ENCODE assay signal across 8 cellular contexts in the genomic region with DNA sequence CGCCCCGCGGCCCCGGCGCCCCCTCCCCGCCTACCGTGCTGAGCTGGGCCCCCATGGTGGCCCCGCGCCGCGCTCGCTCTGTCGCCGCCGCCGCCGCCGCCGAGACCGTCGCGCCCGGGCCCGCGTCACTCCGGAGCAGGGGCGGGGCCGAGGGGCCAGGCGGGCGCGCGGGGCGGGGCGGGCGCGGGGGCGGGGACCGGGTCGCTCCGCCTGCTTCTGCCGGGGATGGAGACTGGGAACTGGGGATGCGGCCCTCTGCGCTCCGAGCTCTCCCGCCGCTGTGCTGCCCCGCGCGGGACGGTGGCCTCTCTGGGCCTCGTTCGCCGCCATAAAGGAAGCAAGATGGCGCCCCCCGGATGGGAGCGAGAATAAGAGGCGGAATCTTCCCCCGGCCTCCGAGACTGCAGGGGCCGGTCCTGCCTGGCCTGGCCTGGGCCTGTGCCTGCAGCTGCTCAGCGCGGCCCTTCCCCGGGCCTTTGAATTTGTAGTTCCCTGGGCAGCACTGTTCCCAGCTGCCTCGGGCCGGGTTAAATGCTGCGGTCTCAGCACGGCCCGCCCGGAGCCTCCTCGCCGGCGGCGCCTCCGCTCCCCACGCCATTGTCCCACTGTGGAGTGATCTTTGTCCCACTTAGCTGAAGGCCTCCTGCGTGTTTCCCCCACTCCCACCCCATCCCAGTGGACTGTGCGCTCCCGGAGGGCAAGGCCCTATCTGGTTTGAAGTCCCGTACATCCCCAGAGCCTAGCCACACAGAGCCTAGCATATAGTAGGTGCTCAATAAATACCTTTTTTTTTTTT.
DNase-seq lines count a peak whose midpoint lies in the region; ATAC-seq lines count a peak whose summit lies in the region.

Gene CYB5R3, minus strand, starts transcription at position 132 of the 796 bp plus-strand sequence. Its CDS starts 77 bp downstream, at position 55.

- peak; percentile 56 for ATAC-seq in HG03064 (IDR thresholded peaks at IDR 0.05; ENCODE audit: low read depth, unreplicated experiment)

- H3K27ac ChIP-seq in cingulate gyrus (ENCODE audit: low read depth, low read length) (peak within 1 kb of the TSS; percentile 93), layer of hippocampus (ENCODE audit: low read depth, low read length) (peak within 1 kb of the TSS; percentile 87)

- DNase-seq in SIG-M5 treated with dmso at 0.1 percent for 504 hours (lab: John Stamatoyannopoulos, UW; ENCODE audit: unreplicated experiment) (peak; percentile 69), SIG-M5 (lab: John Stamatoyannopoulos, UW) (no peak), NCI-H446 treated with DMSO at 0.1 percent for 48 hours (lab: John Stamatoyannopoulos, UW) (peak; percentile 52)
- DNase-seq in activated CD4-positive, alpha-beta T cell treated with anti-CD3 and anti-CD28 coated beads for 4 hours: peak; percentile 73 to 75
- peak; percentile 51 to 79 (median 68) for DNase-seq in stimulated activated CD4-positive, alpha-beta T cell treated with anti-CD3 and anti-CD28 coated beads, Interleukin-1b, Interleukin-23, amount 100 ng/mL, for 24 hours (ENCODE audit: low read depth in 4 of 4, low spot score in 1 of 4)

- H3K27me3 ChIP-seq in layer of hippocampus (ENCODE audit: control insufficient read depth, insufficient read depth, low read length): no peaks in the 10 kb centered on the region
